ENCODE assay signal across 27 cellular contexts in genomic region chr2:50111067-50111466, GRCh38.
"Had no signal": no experiment of that assay in that cellular context is flagged by ENCODE, and none has a peak within 500 bp of the region (broad histone marks: within the 10 kb centered on the region; RNA-seq: fewer than 3 reads in every experiment).

No MANE protein-coding gene starts in this region.

- ATAC-seq: foreskin keratinocyte; heart right ventricle; left lung; mucosa of descending colon; natural killer cell treated with Interleukin-12 subunit alpha and Interleukin-12 subunit beta and Interleukin-15 and Interleukin-18, amount 100 ng/mL, for 72 hours; pancreas; right lobe of liver had no signal

- DNase-seq: colonic mucosa; effector CD8-positive, alpha-beta T cell; endodermal cell; foreskin keratinocyte; glutamatergic neuron; heart right ventricle; hippocampal formation; immature natural killer cell; left lung; mesenchymal stem cell; mucosa of descending colon; naive B cell; pancreas; retina; right lobe of liver; stimulated activated CD4-positive, alpha-beta T cell treated with anti-CD3 and anti-CD28 coated beads, Interleukin-12 subunit alpha, Interleukin-12 subunit beta, amount 100 ng/mL, for 4 hours; stimulated activated CD4-positive, alpha-beta T cell treated with anti-CD3 and anti-CD28 coated beads, Interleukin-1b, Interleukin-23, amount 100 ng/mL, for 48 hours; stimulated activated CD4-positive, alpha-beta T cell treated with anti-CD3 and anti-CD28 coated beads, Interleukin-4, amount 100 ng/mL, for 1 hour; stimulated activated CD8-positive, alpha-beta memory T cell treated with anti-CD3 and anti-CD28 coated beads, Interleukin-4, amount 100 ng/mL, for 48 hours; stimulated activated naive CD4-positive, alpha-beta T cell treated with Interleukin-2 at 50 U/mL for 16 hours; stomach; tibial artery had no signal

- H3K36me3 ChIP-seq: colonic mucosa, esophagus muscularis mucosa, heart right ventricle, left lung, neutrophil, pancreas, right lobe of liver, stomach, tibial artery had no signal

- H3K4me1 ChIP-seq: colonic mucosa, left lung, right lobe of liver, stomach had no signal

- H3K27ac ChIP-seq: colonic mucosa, esophagus muscularis mucosa, foreskin keratinocyte, heart right ventricle, left lung, neutrophil, pancreas, right lobe of liver, stomach, tibial artery had no signal

- H3K4me2 ChIP-seq: smooth muscle cell had no signal

- H3K4me3 ChIP-seq: colonic mucosa, esophagus muscularis mucosa, heart right ventricle, left lung, mucosa of descending colon, pancreas, right lobe of liver, smooth muscle cell, stomach, tibial artery had no signal

- FAIRE-seq: keratinocyte, pancreas had no signal

- H3K27me3 ChIP-seq: colonic mucosa, esophagus muscularis mucosa, foreskin keratinocyte, heart right ventricle, left lung, neutrophil, pancreas, right lobe of liver, stomach, tibial artery had no signal

- H3K9me3 ChIP-seq: colonic mucosa, esophagus muscularis mucosa, heart right ventricle, left lung, mucosa of descending colon, neutrophil, pancreas, right lobe of liver, stomach, tibial artery had no signal
